Comparison of ENCODE assay signal across 11 cellular contexts in the genomic region with DNA sequence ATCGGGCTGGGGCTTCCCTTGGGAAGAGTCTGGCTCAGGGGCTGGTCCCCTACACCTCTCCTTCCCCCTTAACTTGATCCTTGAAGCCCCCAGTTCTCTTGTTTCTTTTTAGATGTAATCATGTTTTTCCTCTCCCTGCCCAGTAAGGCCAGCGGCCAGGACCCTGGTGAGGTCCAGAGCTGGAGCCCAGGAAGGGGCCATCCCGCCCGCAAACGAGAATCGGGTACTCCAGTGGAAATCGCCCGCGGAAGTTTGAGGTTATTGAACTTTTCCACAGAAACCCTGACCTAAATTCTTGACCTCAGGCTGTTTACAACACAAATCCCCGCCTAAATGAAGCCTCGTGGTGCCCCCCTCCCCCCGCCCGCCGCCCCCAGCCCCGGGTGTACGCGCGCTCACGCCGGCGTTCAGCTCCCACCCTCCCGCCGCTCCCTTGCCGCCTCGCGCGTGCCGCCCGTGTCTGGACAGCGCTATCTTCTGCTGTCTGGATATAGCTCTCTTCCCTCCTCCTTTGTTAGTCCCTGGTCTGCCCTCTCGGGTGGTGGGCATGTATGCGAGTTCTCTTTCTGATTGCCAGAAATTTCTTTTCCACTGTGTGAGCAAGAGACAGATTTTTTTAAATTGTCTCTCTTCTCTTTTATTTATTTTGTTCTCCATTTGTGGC.
A peak's percentile ranks its signal among the peaks of the same experiment; 100 is the strongest.
DNase-seq lines count a peak whose midpoint lies in the region; ATAC-seq lines count a peak whose summit lies in the region.
"Had no signal": no experiment of that assay in that cellular context is flagged by ENCODE, and none has a peak within 500 bp of the region (broad histone marks: within the 10 kb centered on the region; RNA-seq: fewer than 3 reads in every experiment).

No MANE protein-coding gene starts in this region.

- no peak overlapping the region for H2BK5ac ChIP-seq in neuronal stem cell (ENCODE audit: low read length)

- H3K9me3 ChIP-seq in HUES6 (ENCODE audit: control insufficient read depth, insufficient read depth, low read depth, low read length): no peaks in the 10 kb centered on the region
- peaks cover 0 to 3% of the 10 kb centered on the region in 2 donors for H3K9me3 ChIP-seq in neuronal stem cell (replicated peaks in 1 of 2; ENCODE audit: control insufficient read depth in 2 of 2, insufficient read depth in 1 of 2, low read depth in 1 of 2, low read length in 2 of 2)
- H3K9me3 ChIP-seq: suprapubic skin had no signal

- H3K23ac ChIP-seq in neuronal stem cell (ENCODE audit: low read depth, low read length, poor library complexity): no peak overlapping the region

- H4K91ac ChIP-seq in neuronal stem cell (ENCODE audit: low read depth, low read length, poor library complexity): no peak overlapping the region

- H3K27me3 ChIP-seq in HUES6 (ENCODE audit: control insufficient read depth, insufficient read depth, low read length) (peaks cover 96% of the 10 kb centered on the region), neuronal stem cell (ENCODE audit: control insufficient read depth in 3 of 3, insufficient read depth in 3 of 3, low read depth in 1 of 3, low read length in 3 of 3) (peaks cover 14 to 62% (median 51%) of the 10 kb centered on the region in 3 experiments)

- H3K4me3 ChIP-seq in HUES6 (ENCODE audit: low read depth, low read length): peak overlapping the region; percentile 64
- no peak overlapping the region for H3K4me3 ChIP-seq in neuronal stem cell (ENCODE audit: low read length in 2 of 2)
- H3K4me3 ChIP-seq: BLaER1 treated with 17β-estradiol and CSF1 and Interleukin-3, amounts not matched to agents 10 nM and 100 nM; suprapubic skin had no signal

- no peak overlapping the region for H3K18ac ChIP-seq in neuronal stem cell (ENCODE audit: low read length)

- H3K9ac ChIP-seq in HUES6 (ENCODE audit: low read length): no peak overlapping the region
- H3K9ac ChIP-seq in neuronal stem cell (ENCODE audit: low read depth, low read length, poor library complexity): no peak overlapping the region
- H3K9ac ChIP-seq: BLaER1 treated with 17β-estradiol and CSF1 and Interleukin-3, amounts not matched to agents 10 nM and 100 nM had no signal

- WGBS in neuronal stem cell (ENCODE audit: extremely low coverage in 2 of 2, insufficient read length in 2 of 2, insufficient replicate concordance in 1 of 2), 2 donors: no CpG with 5 or more reads among the region's 32 CpGs

- H2AK5ac ChIP-seq in neuronal stem cell (ENCODE audit: low read depth, low read length): no peak overlapping the region

- H3K4ac ChIP-seq in neuronal stem cell (ENCODE audit: low read length): no peak overlapping the region

- no peaks in the 10 kb centered on the region for H3K79me1 ChIP-seq in neuronal stem cell (ENCODE audit: low read depth, low read length)

- H2BK12ac ChIP-seq in neuronal stem cell (ENCODE audit: low read length): no peak overlapping the region

- H3K4me2 ChIP-seq in neuronal stem cell (ENCODE audit: insufficient read depth, low read length, poor library complexity, severe bottlenecking): peak overlapping the region; percentile 82
- H3K4me2 ChIP-seq: BLaER1 treated with 17β-estradiol and CSF1 and Interleukin-3, amounts not matched to agents 10 nM and 100 nM had no signal

- H3K4me1 ChIP-seq in HUES6 (ENCODE audit: control insufficient read depth, insufficient read depth, low read length) (peaks cover 9% of the 10 kb centered on the region; the same call in 1 of the 2 replicates), neuronal stem cell (ENCODE audit: control insufficient read depth in 2 of 2, insufficient read depth in 1 of 2, low read depth in 1 of 2, low read length in 2 of 2) (peaks cover 8 to 16% of the 10 kb centered on the region in 2 donors)

- no peaks in the 10 kb centered on the region for H3K9me3 Mint-ChIP-seq in activated T-cell treated with anti-CD3 and anti-CD28 coated beads, Interleukin-2, amount 50 U/mL, for 4 hours
- no peaks in the 10 kb centered on the region for H3K9me3 Mint-ChIP-seq in central memory CD8-positive, alpha-beta T cell

- no peaks in the 10 kb centered on the region for H3K36me3 Mint-ChIP-seq in activated T-cell treated with anti-CD3 and anti-CD28 coated beads, Interleukin-2, amount 50 U/mL, for 4 hours (ENCODE audit: insufficient read depth)
- H3K36me3 Mint-ChIP-seq in central memory CD8-positive, alpha-beta T cell (ENCODE audit: insufficient read depth): peaks cover 3% of the 10 kb centered on the region

- ATAC-seq in activated T-cell treated with anti-CD3 and anti-CD28 coated beads, Interleukin-2, amount 50 U/mL, for 4 hours: no peak
- no peak for ATAC-seq in central memory CD8-positive, alpha-beta T cell (replicated peaks; ENCODE audit: extremely low read depth, poor library complexity, severe bottlenecking)
- no peak for ATAC-seq in HG03469 (IDR thresholded peaks at IDR 0.05; ENCODE audit: unreplicated experiment)

- H3K27ac ChIP-seq in HUES6 (ENCODE audit: low read depth, low read length) (no peak overlapping the region), neuronal stem cell (replicated peaks; ENCODE audit: low read length) (no peak overlapping the region)
- H3K27ac ChIP-seq: BLaER1 treated with 17β-estradiol and CSF1 and Interleukin-3, amounts not matched to agents 10 nM and 100 nM; suprapubic skin had no signal

- H3K4me1 Mint-ChIP-seq in activated T-cell treated with anti-CD3 and anti-CD28 coated beads, Interleukin-2, amount 50 U/mL, for 4 hours (ENCODE audit: low read depth): peaks cover 16% of the 10 kb centered on the region
- H3K4me1 Mint-ChIP-seq in central memory CD8-positive, alpha-beta T cell: peaks cover 11% of the 10 kb centered on the region

- H4K8ac ChIP-seq in neuronal stem cell (ENCODE audit: low read depth, low read length): no peak overlapping the region

- H3K4me3 Mint-ChIP-seq in activated T-cell treated with anti-CD3 and anti-CD28 coated beads, Interleukin-2, amount 50 U/mL, for 4 hours: peak overlapping the region; percentile 56
- peak overlapping the region; percentile 46 for H3K4me3 Mint-ChIP-seq in central memory CD8-positive, alpha-beta T cell

- H2AFZ ChIP-seq in neuronal stem cell (ENCODE audit: low read length): no peak overlapping the region

- DNase-seq in activated T-cell treated with anti-CD3 and anti-CD28 coated beads, Interleukin-2, amount 50 U/mL, for 4 hours: no peak
- DNase-seq in activated T-cell treated with anti-CD3 and anti-CD28 coated beads for 4 hours (no peak), neuronal stem cell (ENCODE audit: low spot score) (no peak), mesenteric fat pad (ENCODE audit: low spot score) (no peak), H4 (ENCODE audit: low spot score) (no peak)
- no peak for DNase-seq in central memory CD8-positive, alpha-beta T cell (ENCODE audit: low spot score in 2 of 2)
- DNase-seq: activated effector memory CD4-positive, alpha-beta T cell treated with anti-CD3 and anti-CD28 coated beads, Interleukin-2, amount 50 U/mL, for 16 hours had no signal

- H3K27me3 Mint-ChIP-seq in activated T-cell treated with anti-CD3 and anti-CD28 coated beads, Interleukin-2, amount 50 U/mL, for 4 hours (ENCODE audit: low read depth): peaks cover 60% of the 10 kb centered on the region
- H3K27me3 Mint-ChIP-seq in central memory CD8-positive, alpha-beta T cell: peaks cover 92% of the 10 kb centered on the region

- H3K36me3 ChIP-seq in HUES6 (ENCODE audit: control insufficient read depth, insufficient read depth, low read length) (no peaks in the 10 kb centered on the region), neuronal stem cell (replicated peaks in 1 of 2; ENCODE audit: control insufficient read depth in 2 of 2, insufficient read depth in 2 of 2, low read length in 2 of 2) (no peaks in the 10 kb centered on the region)
- H3K36me3 ChIP-seq: BLaER1 treated with 17β-estradiol and CSF1 and Interleukin-3, amounts not matched to agents 10 nM and 100 nM; suprapubic skin had no signal

- H3K27ac Mint-ChIP-seq in central memory CD8-positive, alpha-beta T cell (ENCODE audit: low read depth): no peak overlapping the region

- H3K14ac ChIP-seq in neuronal stem cell (ENCODE audit: low read length): no peak overlapping the region

- H2BK120ac ChIP-seq in neuronal stem cell (ENCODE audit: low read depth, low read length): no peak overlapping the region

- no peak overlapping the region for H2BK15ac ChIP-seq in neuronal stem cell (ENCODE audit: low read length)
